Comparison of ENCODE assay signal across 8 cellular contexts in genomic region chr20:11917663-11918062, GRCh38. TPM values are rescaled to one million over a fixed set of nuclear protein-coding genes. Genes with fewer than 3 reads are reported as not detected.
DNase-seq lines count a peak whose midpoint lies in the region; ATAC-seq and TF ChIP-seq lines count a peak whose summit lies in the region.

Gene BTBD3 (plus strand): TSS chr20:11917893. CDS start chr20:11918276, 383 bp downstream.

- no peak within 1 kb of the TSS for H2AFZ ChIP-seq in neuronal stem cell (ENCODE audit: low read length)

- no peak within 1 kb of the TSS for H4K8ac ChIP-seq in neuronal stem cell (ENCODE audit: low read depth, low read length)

- no peak within 1 kb of the TSS for H2BK15ac ChIP-seq in neuronal stem cell (ENCODE audit: low read length)

- H2AK5ac ChIP-seq in neuronal stem cell (ENCODE audit: low read depth, low read length) = no peak within 1 kb of the TSS

- DNase-seq in NCI-H187 treated with DMSO at 0.1 percent for 48 hours (lab: John Stamatoyannopoulos, UW) = peak; percentile 62
- DNase-seq in ascending aorta (ENCODE audit: low spot score in 2 of 2) = peak in 1 of 2 donors; percentile 71
- DNase-seq in right cardiac atrium = peak; percentile 57 to 79 (median 72)
- peak; percentile 54 for DNase-seq in retinal pigment epithelial cell (ENCODE audit: low read depth)
- DNase-seq in HAP-1 (ENCODE audit: low spot score in 2 of 2) = no peak
- DNase-seq in neuronal stem cell (ENCODE audit: low spot score) = no peak

- no peaks in the 10 kb centered on the region for H3K79me1 ChIP-seq in neuronal stem cell (ENCODE audit: low read depth, low read length)

- H4K20me1 ChIP-seq in BLaER1 treated with 17β-estradiol and CSF1 and Interleukin-3, amounts not matched to agents 10 nM and 100 nM = peaks cover 0 to 62% (median under 1%) of the 10 kb centered on the region in 11 experiments; a peak in 9 of 22 replicates

- H3K36me3 ChIP-seq in BLaER1 treated with 17β-estradiol and CSF1 and Interleukin-3, amounts not matched to agents 10 nM and 100 nM = peaks cover 3 to 31% (median 17%) of the 10 kb centered on the region in 11 experiments
- H3K36me3 ChIP-seq in ascending aorta (peaks cover under 1 to 2% of the 10 kb centered on the region in 2 donors), HAP-1 (replicated peaks) (peaks cover under 1% of the 10 kb centered on the region; the same call in 1 of the 2 replicates), neuronal stem cell (replicated peaks in 1 of 2; ENCODE audit: control insufficient read depth in 2 of 2, insufficient read depth in 2 of 2, low read length in 2 of 2) (peaks cover 6 to 38% of the 10 kb centered on the region in 2 donors)

- peaks cover 14 to 28% (median 20%) of the 10 kb centered on the region in 10 experiments; a peak in 19 of 20 replicates for H3K4me1 ChIP-seq in BLaER1 treated with 17β-estradiol and CSF1 and Interleukin-3, amounts not matched to agents 10 nM and 100 nM
- peaks cover 0 to 4% of the 10 kb centered on the region in 2 donors for H3K4me1 ChIP-seq in ascending aorta
- peaks cover 4% of the 10 kb centered on the region for H3K4me1 ChIP-seq in right cardiac atrium (ENCODE audit: control insufficient read depth, insufficient read depth, low read length)
- H3K4me1 ChIP-seq in HAP-1 = no peaks in the 10 kb centered on the region
- peaks cover 3 to 11% of the 10 kb centered on the region in 2 donors for H3K4me1 ChIP-seq in neuronal stem cell (ENCODE audit: control insufficient read depth in 2 of 2, insufficient read depth in 1 of 2, low read depth in 1 of 2, low read length in 2 of 2)

- intact Hi-C loops in ascending aorta (cut with DNase I) = no loop called here
- intact Hi-C loops in right cardiac atrium (cut with DNase I) = no loop called here

- in situ Hi-C loops in HAP-1 (cut with MboI; ENCODE audit: low sequenced_read_pairs) = no loop called here

- peak; percentile 69 for ATAC-seq in GM21515 (IDR thresholded peaks at IDR 0.05; ENCODE audit: unreplicated experiment)
- peak; percentile 94 to 97 for ATAC-seq in right cardiac atrium

- no peak within 1 kb of the TSS for H4K91ac ChIP-seq in neuronal stem cell (ENCODE audit: low read depth, low read length, poor library complexity)

- no peaks in the 10 kb centered on the region for H3K27me3 ChIP-seq in BLaER1 treated with 17β-estradiol and CSF1 and Interleukin-3, amounts not matched to agents 10 nM and 100 nM
- no peaks in the 10 kb centered on the region for H3K27me3 ChIP-seq in ascending aorta
- no peaks in the 10 kb centered on the region for H3K27me3 ChIP-seq in right cardiac atrium (ENCODE audit: control insufficient read depth, insufficient read depth)
- no peaks in the 10 kb centered on the region for H3K27me3 ChIP-seq in HAP-1 (ENCODE audit: low read depth)
- no peaks in the 10 kb centered on the region for H3K27me3 ChIP-seq in neuronal stem cell (ENCODE audit: control insufficient read depth in 3 of 3, insufficient read depth in 3 of 3, low read depth in 1 of 3, low read length in 3 of 3)

- 2% methylated on average over 4 of the region's 4 CpGs for WGBS in right cardiac atrium
- no CpG with 5 or more reads among the region's 4 CpGs for WGBS in neuronal stem cell (ENCODE audit: extremely low coverage in 2 of 2, insufficient read length in 2 of 2, insufficient replicate concordance in 1 of 2), 2 donors

- no peak within 1 kb of the TSS for H3K18ac ChIP-seq in neuronal stem cell (ENCODE audit: low read length)

- no peak within 1 kb of the TSS for H3K4ac ChIP-seq in neuronal stem cell (ENCODE audit: low read length)

- H2BK120ac ChIP-seq in neuronal stem cell (ENCODE audit: low read depth, low read length) = no peak within 1 kb of the TSS

- no peak within 1 kb of the TSS for H3K23ac ChIP-seq in neuronal stem cell (ENCODE audit: low read depth, low read length, poor library complexity)

- peak within 1 kb of the TSS in 2 of 11 experiments; percentile 3 to 18; a peak in 2 of 22 replicates for H3K9ac ChIP-seq in BLaER1 treated with 17β-estradiol and CSF1 and Interleukin-3, amounts not matched to agents 10 nM and 100 nM
- no peak within 1 kb of the TSS for H3K9ac ChIP-seq in neuronal stem cell (ENCODE audit: low read depth, low read length, poor library complexity)

- H3K4me3 ChIP-seq in BLaER1 treated with 17β-estradiol and CSF1 and Interleukin-3, amounts not matched to agents 10 nM and 100 nM = peak within 1 kb of the TSS in 2 of 10 experiments; percentile 8 to 21; a peak in 1 of 20 replicates
- H3K4me3 ChIP-seq in ascending aorta = peak within 1 kb of the TSS; percentile 36 to 44
- H3K4me3 ChIP-seq in right cardiac atrium (ENCODE audit: low read length) = peak within 1 kb of the TSS; percentile 94
- peak within 1 kb of the TSS; percentile 33 for H3K4me3 ChIP-seq in retinal pigment epithelial cell (ENCODE audit: low read length)
- no peak within 1 kb of the TSS for H3K4me3 ChIP-seq in HAP-1
- no peak within 1 kb of the TSS for H3K4me3 ChIP-seq in neuronal stem cell (ENCODE audit: low read length in 2 of 2)

- 0 out of 22 replicates have a peak within 1 kb of the TSS, but pooled peaks of 1 of the 11 experiments have one; percentile 11 for H3K27ac ChIP-seq in BLaER1 treated with 17β-estradiol and CSF1 and Interleukin-3, amounts not matched to agents 10 nM and 100 nM
- H3K27ac ChIP-seq in ascending aorta = peak within 1 kb of the TSS in 1 of 2 donors; percentile 45
- peak within 1 kb of the TSS; percentile 93 for H3K27ac ChIP-seq in right cardiac atrium (ENCODE audit: low read length)
- no peak within 1 kb of the TSS for H3K27ac ChIP-seq in neuronal stem cell (replicated peaks; ENCODE audit: low read length)

- TF ChIP-seq CTCF in ascending aorta (IDR thresholded peaks at IDR 0.05) (no peak), retinal pigment epithelial cell (conservative IDR thresholded peaks at IDR 0.05; ENCODE audit: low read depth, low read length) (no peak)

- no peak within 1 kb of the TSS for H3K14ac ChIP-seq in neuronal stem cell (ENCODE audit: low read length)

- peak within 1 kb of the TSS; percentile 15 to 70 (median 55); a peak in 21 of 22 replicates for H3K4me2 ChIP-seq in BLaER1 treated with 17β-estradiol and CSF1 and Interleukin-3, amounts not matched to agents 10 nM and 100 nM
- H3K4me2 ChIP-seq in neuronal stem cell (ENCODE audit: insufficient read depth, low read length, poor library complexity, severe bottlenecking) = no peak within 1 kb of the TSS

- H3K9me3 ChIP-seq in BLaER1 treated with 17β-estradiol and CSF1 and Interleukin-3, amounts not matched to agents 10 nM and 100 nM (replicated peaks in 1 of 11) = peaks cover 0 to 3% (median 2%) of the 10 kb centered on the region in 11 experiments; a peak in 7 of 22 replicates
- no peaks in the 10 kb centered on the region for H3K9me3 ChIP-seq in ascending aorta
- H3K9me3 ChIP-seq in right cardiac atrium (ENCODE audit: control insufficient read depth, low read length) = no peaks in the 10 kb centered on the region
- H3K9me3 ChIP-seq in HAP-1 = no peaks in the 10 kb centered on the region
- H3K9me3 ChIP-seq in neuronal stem cell (replicated peaks in 1 of 2; ENCODE audit: control insufficient read depth in 2 of 2, insufficient read depth in 1 of 2, low read depth in 1 of 2, low read length in 2 of 2) = no peaks in the 10 kb centered on the region

- no peak within 1 kb of the TSS for H2BK12ac ChIP-seq in neuronal stem cell (ENCODE audit: low read length)

- no peak within 1 kb of the TSS for H2BK5ac ChIP-seq in neuronal stem cell (ENCODE audit: low read length)

RNA-seq across cellular contexts. Expression of gene BTBD3, which starts in this region (rescaled TPM):
- total RNA-seq in ascending aorta (12.9 TPM), right cardiac atrium (10 to 100 TPM; 24.2 to 34.5 (median 27.8) TPM)
- polyA plus RNA-seq in right cardiac atrium = 8.7 TPM
- polyA plus RNA-seq in neuronal stem cell (2013, experiment 1 of 2) = 42.9 TPM
- 46.6 TPM for polyA plus RNA-seq in neuronal stem cell (2013, experiment 2 of 2)

Comparison
In these comparisons a context has a peak if more than half of its experiments do, and no peak if none do; other contexts are left out.
1. H3K4me3 ChIP-seq: peak in ascending aorta (2 of 2), right cardiac atrium (single experiment) and retinal pigment epithelial cell (single experiment); none in HAP-1 (single experiment) and neuronal stem cell (0 of 2).
2. DNase-seq: peak in NCI-H187 treated with DMSO at 0.1 percent for 48 hours (single experiment), right cardiac atrium (3 of 3) and retinal pigment epithelial cell (single experiment); none in HAP-1 (0 of 2) and neuronal stem cell (single experiment).